ENCODE assay signal across 12 cellular contexts in the genomic region with DNA sequence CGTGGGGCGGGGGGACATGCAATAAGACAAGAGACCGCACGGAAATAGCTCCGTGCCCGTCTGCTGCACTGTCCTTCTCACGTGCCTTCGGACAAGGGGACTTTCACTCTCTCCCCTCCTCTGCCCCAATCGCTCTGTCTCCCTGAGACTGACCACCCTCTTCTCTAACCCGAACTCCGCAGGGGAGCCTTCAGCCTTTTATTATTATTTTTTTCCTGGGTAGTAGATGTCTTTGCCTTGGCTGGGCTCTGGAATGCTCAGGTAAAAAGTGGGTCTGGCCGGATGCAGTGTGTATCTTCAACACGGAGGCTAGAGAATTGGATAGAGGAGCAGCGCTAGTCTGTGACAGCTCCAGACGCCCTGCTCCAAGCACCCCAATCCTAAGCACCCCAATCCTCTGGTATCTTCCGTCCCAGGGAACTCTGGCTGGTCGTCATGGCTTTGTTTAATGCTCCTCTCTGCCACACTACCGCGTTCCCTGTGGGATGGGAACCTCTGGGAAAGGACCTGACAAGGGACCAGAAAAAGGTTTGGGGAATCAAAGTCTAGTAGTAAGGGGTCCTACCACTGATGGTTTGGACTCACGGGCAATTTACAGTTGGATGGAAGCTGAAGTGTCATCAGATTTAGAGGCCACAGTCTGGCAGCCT. TPM values are rescaled to one million over a fixed set of nuclear protein-coding genes. Genes with fewer than 3 reads are reported as not detected.
DNase-seq lines count a peak whose midpoint lies in the region; ATAC-seq and TF ChIP-seq lines count a peak whose summit lies in the region.
"Had no signal": no experiment of that assay in that cellular context is flagged by ENCODE, and none has a peak within 500 bp of the region (broad histone marks: within the 10 kb centered on the region; RNA-seq: fewer than 3 reads in every experiment).

No MANE protein-coding gene starts in this region.

- H3K27ac ChIP-seq in mesodermal cell (ENCODE audit: low read depth, low read length, severe bottlenecking) (no peak overlapping the region), tibial artery (no peak overlapping the region)
- H3K27ac ChIP-seq: KMS-11 had no signal

- H3K36me3 ChIP-seq in mesodermal cell (ENCODE audit: control insufficient read depth, insufficient read depth, low read length) = no peaks in the 10 kb centered on the region
- H3K36me3 ChIP-seq in tibial artery = no peaks in the 10 kb centered on the region
- H3K36me3 ChIP-seq: BE2C had no signal

- H3K9me3 ChIP-seq in mesodermal cell (ENCODE audit: control insufficient read depth, low read length) (no peaks in the 10 kb centered on the region), tibial artery (no peaks in the 10 kb centered on the region)
- H3K9me3 ChIP-seq: BE2C, mucosa of descending colon had no signal

- H3K27me3 ChIP-seq in tibial artery = peaks cover 5 to 72% of the 10 kb centered on the region in 2 donors

- H3K4me3 Mint-ChIP-seq in activated naive CD4-positive, alpha-beta T cell treated with anti-CD3 and anti-CD28 coated beads for 36 hours = peak overlapping the region; percentile 3

- H3K9me3 Mint-ChIP-seq in activated naive CD4-positive, alpha-beta T cell treated with anti-CD3 and anti-CD28 coated beads for 36 hours = no peaks in the 10 kb centered on the region
- no peaks in the 10 kb centered on the region for H3K9me3 Mint-ChIP-seq in activated naive CD4-positive, alpha-beta T cell treated with anti-CD3 and anti-CD28 coated beads, Interleukin-2, amount 50 U/mL, for 72 hours

- H3K27me3 Mint-ChIP-seq in activated naive CD4-positive, alpha-beta T cell treated with anti-CD3 and anti-CD28 coated beads for 36 hours (ENCODE audit: low read depth) = peaks cover 72% of the 10 kb centered on the region

- H3K4me3 ChIP-seq in astrocyte of the spinal cord (ENCODE audit: low read depth, low read length) (peak overlapping the region; percentile 5), mesodermal cell (ENCODE audit: extremely low read depth, insufficient read depth, low read length, poor library complexity, severe bottlenecking) (peak overlapping the region; percentile 31), tibial artery (peak overlapping the region; percentile 30 to 45)
- H3K4me3 ChIP-seq: mucosa of descending colon had no signal

- H3K4me1 Mint-ChIP-seq in activated naive CD4-positive, alpha-beta T cell treated with anti-CD3 and anti-CD28 coated beads for 36 hours (ENCODE audit: low read depth) = peaks cover 30% of the 10 kb centered on the region

- intact Hi-C loops in activated naive CD4-positive, alpha-beta T cell treated with anti-CD3 and anti-CD28 coated beads for 36 hours (cut with micrococcal nuclease) = no loop called here
- intact Hi-C loops in tibial artery (cut with DNase I; ENCODE audit: low total_unique reads) = loop anchor here (2.0 to 10.0 kb wide), 4 partner anchors 27 to 198 kb away; partner anchors contain the start of gene MSANTD2

- ATAC-seq in activated naive CD4-positive, alpha-beta T cell treated with anti-CD3 and anti-CD28 coated beads, Interleukin-2, amount 50 U/mL, for 72 hours = no peak
- ATAC-seq in GM21529 (IDR thresholded peaks at IDR 0.05; ENCODE audit: unreplicated experiment) = no peak
- ATAC-seq: mucosa of descending colon had no signal

- DNase-seq in activated naive CD4-positive, alpha-beta T cell treated with anti-CD3 and anti-CD28 coated beads for 36 hours = no peak
- DNase-seq in activated naive CD4-positive, alpha-beta T cell treated with anti-CD3 and anti-CD28 coated beads, Interleukin-2, amount 50 U/mL, for 72 hours (ENCODE audit: low spot score in 2 of 2) = no peak
- DNase-seq in astrocyte of the spinal cord (ENCODE audit: low read depth, low spot score) (no peak), tibial artery (no peak), DMS79 (lab: John Stamatoyannopoulos, UW) (no peak), NCI-H82 treated with DMSO at 0.1 percent for 48 hours (lab: John Stamatoyannopoulos, UW; ENCODE audit: unreplicated experiment) (no peak)
- DNase-seq: mucosa of descending colon had no signal

- no peak for TF ChIP-seq CTCF in astrocyte of the spinal cord (IDR thresholded peaks at IDR 0.05; ENCODE audit: low read depth, low read length)
- no peak for TF ChIP-seq CTCF in tibial artery (IDR thresholded peaks at IDR 0.05)

- 0 to 1% methylated on average over 9 to 11 of the region's 20 CpGs for WGBS in mesodermal cell (ENCODE audit: insufficient coverage in 2 of 2), 2 experiments

- H3K27ac Mint-ChIP-seq in activated naive CD4-positive, alpha-beta T cell treated with anti-CD3 and anti-CD28 coated beads for 36 hours = no peak overlapping the region
- H3K27ac Mint-ChIP-seq in activated naive CD4-positive, alpha-beta T cell treated with anti-CD3 and anti-CD28 coated beads, Interleukin-2, amount 50 U/mL, for 72 hours = peak overlapping the region in 1 of 2 donors; percentile 37

- CTCF ChIA-PET in activated naive CD4-positive, alpha-beta T cell treated with anti-CD3 and anti-CD28 coated beads for 36 hours (lab: Charles Lee) = interaction anchor here (0.6 to 6.2 kb wide), 7 partner anchors 26 to 301 kb away, joined by 3 to 47 read pairs (median 4); partner anchors contain the start of genes ESAM and ROBO3

- H3K4me1 ChIP-seq in mesodermal cell (ENCODE audit: control insufficient read depth, insufficient read depth, low read length, poor library complexity, severe bottlenecking) = peaks cover 3% of the 10 kb centered on the region
- peaks cover 0 to 28% (median 23%) of the 10 kb centered on the region in 4 donors for H3K4me1 ChIP-seq in tibial artery
- H3K4me1 ChIP-seq: BE2C had no signal

- no peaks in the 10 kb centered on the region for H3K36me3 Mint-ChIP-seq in activated naive CD4-positive, alpha-beta T cell treated with anti-CD3 and anti-CD28 coated beads for 36 hours (ENCODE audit: low read depth)
- H3K36me3 Mint-ChIP-seq in activated naive CD4-positive, alpha-beta T cell treated with anti-CD3 and anti-CD28 coated beads, Interleukin-2, amount 50 U/mL, for 72 hours = peaks cover 0 to 12% of the 10 kb centered on the region in 2 donors

- in situ Hi-C loops in astrocyte of the spinal cord (cut with HindIII; ENCODE audit: low sequenced_read_pairs) = no loop called here

RNA-seq across cellular contexts. Expression of gene ROBO3, which starts 25.1 kb away (rescaled TPM):
- 10 to 100 TPM; 24.2 to 24.5 TPM for total RNA-seq in activated naive CD4-positive, alpha-beta T cell treated with anti-CD3 and anti-CD28 coated beads for 36 hours
- 10 to 100 TPM; 18.0 to 24.4 TPM for total RNA-seq in activated naive CD4-positive, alpha-beta T cell treated with anti-CD3 and anti-CD28 coated beads, Interleukin-2, amount 50 U/mL, for 72 hours
- 23.3 TPM for polyA plus RNA-seq in mesodermal cell (2013, experiment 1 of 2)
- polyA plus RNA-seq in mesodermal cell (2013, experiment 2 of 2) = 20.1 TPM

RNA-seq across cellular contexts. Expression of gene MSANTD2, which starts 39.9 kb away (rescaled TPM):
- total RNA-seq in activated naive CD4-positive, alpha-beta T cell treated with anti-CD3 and anti-CD28 coated beads for 36 hours = 1 to 10 TPM; 3.8 to 4.2 TPM
- total RNA-seq in activated naive CD4-positive, alpha-beta T cell treated with anti-CD3 and anti-CD28 coated beads, Interleukin-2, amount 50 U/mL, for 72 hours = 1 to 10 TPM; 3.6 to 8.4 TPM
- polyA plus RNA-seq in mesodermal cell (2013, experiment 1 of 2) = 15.2 TPM
- 14.4 TPM for polyA plus RNA-seq in mesodermal cell (2013, experiment 2 of 2)

RNA-seq across cellular contexts. Expression of gene ROBO4, which starts 57.6 kb away (rescaled TPM):
- total RNA-seq in activated naive CD4-positive, alpha-beta T cell treated with anti-CD3 and anti-CD28 coated beads for 36 hours = not detected
- total RNA-seq in activated naive CD4-positive, alpha-beta T cell treated with anti-CD3 and anti-CD28 coated beads, Interleukin-2, amount 50 U/mL, for 72 hours = not detected
- 9.4 TPM for polyA plus RNA-seq in mesodermal cell (2013, experiment 1 of 2)
- 5.9 TPM for polyA plus RNA-seq in mesodermal cell (2013, experiment 2 of 2)
- total RNA-seq: activated CD8-positive, alpha-beta memory T cell treated with anti-CD3 and anti-CD28 coated beads for 36 hours had no signal
